8 cellular contexts compared by ENCODE assay signal in the genomic region with DNA sequence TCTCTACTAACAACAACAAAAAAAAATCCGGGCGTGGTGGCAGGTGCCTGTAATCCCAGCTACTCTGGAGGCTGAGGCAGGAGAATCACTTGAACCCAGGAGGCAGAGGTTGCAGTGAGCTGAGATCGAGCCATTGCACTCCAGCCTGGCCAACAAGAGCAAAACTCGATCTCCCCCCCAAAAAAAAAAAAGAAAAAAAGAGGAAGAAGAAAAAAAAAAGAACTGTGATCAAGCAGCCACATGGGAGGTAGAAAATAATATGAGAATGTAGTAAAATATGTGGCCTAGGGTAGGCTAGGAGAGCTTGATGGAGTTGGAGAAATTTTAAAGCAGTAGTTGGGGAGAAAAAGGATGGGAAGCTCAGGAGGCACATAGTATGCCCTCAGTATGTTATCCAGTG. TPM values are rescaled to one million over a fixed set of nuclear protein-coding genes. Genes with fewer than 3 reads are reported as not detected.
A peak's percentile ranks its signal among the peaks of the same experiment; 100 is the strongest.
DNase-seq lines count a peak whose midpoint lies in the region; ATAC-seq and TF ChIP-seq lines count a peak whose summit lies in the region.
"Not testable (repeated sequence)": the region's sequence is repeated elsewhere in the genome, so short reads cannot be mapped to it uniquely, and the experiment has no call there.

No MANE protein-coding gene starts in this region.

- peaks cover 96% of the 10 kb centered on the region for H3K79me2 ChIP-seq in OCI-LY3 (ENCODE audit: low read length)

- TF ChIP-seq POLR2A in uterus (IDR thresholded peaks at IDR 0.05) = not testable (repeated sequence)

- TF ChIP-seq CTCF in HEK293 (tag by site-specific recombination; IDR thresholded peaks at IDR 0.05); OCI-LY3 (IDR thresholded peaks at IDR 0.05; ENCODE audit: low read depth, low read length); activated B cell treated with CpG ODN at 0.5 μM for 24 hours (IDR thresholded peaks at IDR 0.05); endothelial cell (IDR thresholded peaks at IDR 0.05; ENCODE audit: unreplicated experiment); uterus (IDR thresholded peaks at IDR 0.05): not testable (repeated sequence)

- peak overlapping the region; percentile 88 to 95 (median 90) for H3K27ac Mint-ChIP-seq in CD4-positive, CD25-positive, alpha-beta regulatory T cell
- H3K27ac Mint-ChIP-seq in activated B cell treated with CpG ODN at 0.5 μM for 24 hours = peak overlapping the region; percentile 97
- H3K27ac Mint-ChIP-seq in activated naive CD4-positive, alpha-beta T cell treated with anti-CD3 and anti-CD28 coated beads for 36 hours = peak overlapping the region; percentile 84
- peak overlapping the region; percentile 17 for H3K27ac Mint-ChIP-seq in endothelial cell (ENCODE audit: unreplicated experiment)

- H3K27ac ChIP-seq in CD4-positive, CD25-positive, alpha-beta regulatory T cell (ENCODE audit: insufficient read depth, low read length, poor library complexity, severe bottlenecking) = peak overlapping the region; percentile 65
- H3K27ac ChIP-seq in HEK293 (ENCODE audit: extremely low read depth, low read depth, low read length) = not testable (repeated sequence)
- H3K27ac ChIP-seq in OCI-LY3 (ENCODE audit: low read length) (peak overlapping the region; percentile 100), skin epidermis (peak overlapping the region in 13 of 21 experiments; percentile 4 to 76 (median 47)), uterus (peak overlapping the region; percentile 2 to 42)

- peak overlapping the region; percentile 97 for H3K4me2 ChIP-seq in OCI-LY3 (ENCODE audit: low read length)

- H3K27me3 Mint-ChIP-seq in CD4-positive, CD25-positive, alpha-beta regulatory T cell; activated B cell treated with CpG ODN at 0.5 μM for 24 hours; endothelial cell (ENCODE audit: unreplicated experiment): not testable (repeated sequence)
- H3K27me3 Mint-ChIP-seq in activated naive CD4-positive, alpha-beta T cell treated with anti-CD3 and anti-CD28 coated beads for 36 hours (ENCODE audit: low read depth) = peaks cover 38% of the 10 kb centered on the region

- H3K9me3 Mint-ChIP-seq in CD4-positive, CD25-positive, alpha-beta regulatory T cell; activated B cell treated with CpG ODN at 0.5 μM for 24 hours; activated naive CD4-positive, alpha-beta T cell treated with anti-CD3 and anti-CD28 coated beads for 36 hours; endothelial cell (ENCODE audit: unreplicated experiment): not testable (repeated sequence)

- H3K36me3 Mint-ChIP-seq in CD4-positive, CD25-positive, alpha-beta regulatory T cell; activated naive CD4-positive, alpha-beta T cell treated with anti-CD3 and anti-CD28 coated beads for 36 hours (ENCODE audit: low read depth): not testable (repeated sequence)
- H3K36me3 Mint-ChIP-seq in activated B cell treated with CpG ODN at 0.5 μM for 24 hours (ENCODE audit: low read depth) (peaks cover 33% of the 10 kb centered on the region), endothelial cell (ENCODE audit: low read depth, unreplicated experiment) (peaks cover 22% of the 10 kb centered on the region)

- CTCF ChIA-PET in HEK293 (lab: Yijun Ruan, JAX) = interaction anchor here (0.7 to 1.2 kb wide), 3 partner anchors 16 to 73 kb away, joined by 3 to 5 read pairs (median 3); no protein-coding TSS in a partner anchor
- CTCF ChIA-PET in activated B cell treated with CpG ODN at 0.5 μM for 24 hours (lab: Charles Lee) = interaction anchor here (1.8 to 5.9 kb wide), 5 partner anchors 12 to 216 kb away, joined by 6 to 50 read pairs (median 12); a partner anchor contains a TSS
- CTCF ChIA-PET in activated naive CD4-positive, alpha-beta T cell treated with anti-CD3 and anti-CD28 coated beads for 36 hours (lab: Charles Lee) = interaction anchor here (0.7 to 1.6 kb wide), 2 partner anchors 366 to 691 kb away, joined by 3 to 4 read pairs; no protein-coding TSS in a partner anchor

- peak overlapping the region; percentile 87 for H3K4me3 ChIP-seq in CD4-positive, CD25-positive, alpha-beta regulatory T cell (ENCODE audit: low read depth, low read length)
- H3K4me3 ChIP-seq in HEK293 (ENCODE audit: low read depth, low read length); skin epidermis; uterus: not testable (repeated sequence)
- peak overlapping the region; percentile 98 for H3K4me3 ChIP-seq in OCI-LY3 (ENCODE audit: low read length)

- H3K4me1 ChIP-seq in CD4-positive, CD25-positive, alpha-beta regulatory T cell (ENCODE audit: control insufficient read depth, insufficient read depth, low read length, poor library complexity, severe bottlenecking) = peaks cover 28% of the 10 kb centered on the region
- H3K4me1 ChIP-seq in HEK293 (ENCODE audit: control insufficient read depth, insufficient read depth, low read length) (peaks cover 37% of the 10 kb centered on the region), OCI-LY3 (ENCODE audit: low read length) (peaks cover 75% of the 10 kb centered on the region)
- not testable (repeated sequence) for H3K4me1 ChIP-seq in uterus

- H3K27me3 ChIP-seq in CD4-positive, CD25-positive, alpha-beta regulatory T cell (ENCODE audit: control insufficient read depth, insufficient read depth, low read length); OCI-LY3 (ENCODE audit: low read depth, low read length); uterus: not testable (repeated sequence)

- H4K20me1 ChIP-seq in OCI-LY3 (ENCODE audit: insufficient read depth, low read length) = not testable (repeated sequence)

- peaks cover 19 to 38% (median 23%) of the 10 kb centered on the region in 4 donors for H3K4me1 Mint-ChIP-seq in CD4-positive, CD25-positive, alpha-beta regulatory T cell
- H3K4me1 Mint-ChIP-seq in activated B cell treated with CpG ODN at 0.5 μM for 24 hours = peaks cover 91% of the 10 kb centered on the region
- H3K4me1 Mint-ChIP-seq in activated naive CD4-positive, alpha-beta T cell treated with anti-CD3 and anti-CD28 coated beads for 36 hours (ENCODE audit: low read depth) = peaks cover 62% of the 10 kb centered on the region
- H3K4me1 Mint-ChIP-seq in endothelial cell (ENCODE audit: unreplicated experiment) = peaks cover 79% of the 10 kb centered on the region

- not testable (repeated sequence) for ATAC-seq in CD4-positive, CD25-positive, alpha-beta regulatory T cell (ENCODE audit: low read depth in 2 of 2)
- ATAC-seq in activated B cell treated with CpG ODN at 0.5 μM for 24 hours (ENCODE audit: low read depth) = peak; percentile 5

- not testable (repeated sequence) for H3K36me3 ChIP-seq in CD4-positive, CD25-positive, alpha-beta regulatory T cell (ENCODE audit: control insufficient read depth, insufficient read depth, low read length); HEK293 (ENCODE audit: control insufficient read depth in 2 of 2, insufficient read depth in 1 of 2, low read length in 2 of 2); OCI-LY3 (replicated peaks; ENCODE audit: low read depth, low read length); uterus

- H3K9me3 ChIP-seq in CD4-positive, CD25-positive, alpha-beta regulatory T cell (ENCODE audit: control insufficient read depth in 2 of 2, low read length in 2 of 2); HEK293 (ENCODE audit: control insufficient read depth, insufficient read depth, low read depth, low read length); OCI-LY3 (ENCODE audit: insufficient read depth, low read length); uterus: not testable (repeated sequence)

- peak overlapping the region; percentile 86 to 97 (median 90) for H3K4me3 Mint-ChIP-seq in CD4-positive, CD25-positive, alpha-beta regulatory T cell
- peak overlapping the region; percentile 99 for H3K4me3 Mint-ChIP-seq in activated B cell treated with CpG ODN at 0.5 μM for 24 hours
- H3K4me3 Mint-ChIP-seq in activated naive CD4-positive, alpha-beta T cell treated with anti-CD3 and anti-CD28 coated beads for 36 hours; endothelial cell (ENCODE audit: unreplicated experiment): not testable (repeated sequence)

- H3K9ac ChIP-seq in OCI-LY3 (ENCODE audit: low read length) = peak overlapping the region; percentile 100

- not testable (repeated sequence) for DNase-seq in CD4-positive, CD25-positive, alpha-beta regulatory T cell; activated naive CD4-positive, alpha-beta T cell treated with anti-CD3 and anti-CD28 coated beads for 36 hours; endothelial cell (ENCODE audit: low spot score); uterus
- peak; percentile 28 for DNase-seq in activated B cell treated with CpG ODN at 0.5 μM for 24 hours

- not testable (repeated sequence) for H2AFZ ChIP-seq in OCI-LY3 (ENCODE audit: low read depth, low read length)

- POLR2A ChIA-PET in HEK293 (lab: Yijun Ruan, JAX) = interaction anchor here (0.7 to 1.4 kb wide), 3 partner anchors 27 to 205 kb away, joined by 3 to 4 read pairs (median 4); no protein-coding TSS in a partner anchor
- POLR2A ChIA-PET in activated B cell treated with CpG ODN at 0.5 μM for 24 hours (lab: Charles Lee) = interaction anchor here (0.6 to 14.1 kb wide), 20 partner anchors 9 to 216 kb away, joined by 3 to 537 read pairs (median 8); a partner anchor contains a TSS

- intact Hi-C loops in activated B cell treated with CpG ODN at 0.5 μM for 24 hours (cut with micrococcal nuclease) = loop anchor here (1.0 to 10.0 kb wide), 3 partner anchors 34 to 629 kb away; a partner anchor contains a TSS
- intact Hi-C loops in activated naive CD4-positive, alpha-beta T cell treated with anti-CD3 and anti-CD28 coated beads for 36 hours (cut with micrococcal nuclease) = loop anchor here (5.0 kb wide), 1 partner anchor 142 kb away; no protein-coding TSS in a partner anchor
- intact Hi-C loops in uterus (cut with DNase I; ENCODE audit: low total_unique reads) = not testable (repeated sequence)

RNA-seq across cellular contexts. Expression of a gene that starts 34.4 kb away (rescaled TPM):
- total RNA-seq in CD4-positive, CD25-positive, alpha-beta regulatory T cell = 29.9 TPM
- 1 to 10 TPM; 1.0 to 4.4 (median 2.3) TPM for polyA plus RNA-seq in CD4-positive, CD25-positive, alpha-beta regulatory T cell
- total RNA-seq in activated B cell treated with CpG ODN at 0.5 μM for 24 hours (199 and 219 TPM in 2 replicates), endothelial cell (ENCODE audit: unreplicated experiment) (135 TPM), uterus (10 to 100 TPM in 3 of 4 donors, 1 to 10 TPM in 1; 7.2 to 50.3 (median 33.0) TPM)
- 10 to 100 TPM; 10.8 to 11.1 TPM for total RNA-seq in activated naive CD4-positive, alpha-beta T cell treated with anti-CD3 and anti-CD28 coated beads for 36 hours

Comparison
In these comparisons a context has a peak if more than half of its experiments do, and no peak if none do; other contexts are left out.
1. H3K27ac Mint-ChIP-seq: peak in every context shown above with its lines; median percentile 97 in activated B cell treated with CpG ODN at 0.5 μM for 24 hours; 90 in CD4-positive, CD25-positive, alpha-beta regulatory T cell; 84 in activated naive CD4-positive, alpha-beta T cell treated with anti-CD3 and anti-CD28 coated beads for 36 hours; 17 in endothelial cell.